ENCODE assay signal across 38 cellular contexts in the genomic region with DNA sequence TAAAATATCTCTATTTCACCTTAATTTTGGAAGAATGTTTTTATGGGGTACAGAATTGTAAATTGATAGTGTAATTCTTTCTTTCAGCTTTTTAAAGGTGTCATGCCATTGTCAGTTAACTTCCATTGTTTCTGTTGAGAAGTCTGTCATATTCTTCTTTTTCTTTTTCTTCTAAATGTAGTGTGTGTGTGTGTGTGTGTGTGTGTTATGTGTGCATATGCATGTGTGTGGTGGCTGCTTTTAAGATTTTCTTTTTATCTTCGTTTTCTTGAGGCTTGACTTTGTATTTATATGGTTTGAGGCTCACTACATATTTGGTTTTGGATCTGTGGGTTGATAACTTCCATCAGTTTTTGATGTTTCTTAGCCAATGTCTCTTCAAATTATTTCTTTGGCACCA.
"Had no signal": no experiment of that assay in that cellular context is flagged by ENCODE, and none has a peak within 500 bp of the region (broad histone marks: within the 10 kb centered on the region; RNA-seq: fewer than 3 reads in every experiment).

No MANE protein-coding gene starts in this region.

- H3K4me1 Mint-ChIP-seq: activated CD4-positive, alpha-beta T cell treated with anti-CD3 and anti-CD28 coated beads for 36 hours; activated CD4-positive, alpha-beta T cell treated with anti-CD3 and anti-CD28 coated beads, Interleukin-2, amount 10 ng/mL, durations not matched to agents 24 days and 14 days; activated CD8-positive, alpha-beta memory T cell treated with anti-CD3 and anti-CD28 coated beads, Interleukin-2, amount 10 ng/mL, durations not matched to agents 7 days and 5 days; activated naive CD4-positive, alpha-beta T cell treated with anti-CD3 and anti-CD28 coated beads, Interleukin-2, amount 50 U/mL, for 24 hours; activated naive CD8-positive, alpha-beta T cell treated with anti-CD3 and anti-CD28 coated beads for 36 hours; activated naive CD8-positive, alpha-beta T cell treated with anti-CD3 and anti-CD28 coated beads, Interleukin-2, amount 50 U/mL, for 24 hours; central memory CD8-positive, alpha-beta T cell; endodermal cell; T-helper 17 cell had no signal

- H3K27me3 ChIP-seq: brain microvascular endothelial cell, esophagus muscularis mucosa, foreskin keratinocyte, gastrocnemius medialis, heart left ventricle had no signal

- H3K4me1 ChIP-seq: gastrocnemius medialis had no signal

- H3K4me3 Mint-ChIP-seq: activated CD4-positive, alpha-beta memory T cell treated with anti-CD3 and anti-CD28 coated beads for 36 hours; activated CD4-positive, alpha-beta T cell treated with anti-CD3 and anti-CD28 coated beads for 36 hours; activated CD4-positive, alpha-beta T cell treated with anti-CD3 and anti-CD28 coated beads, Interleukin-2, amount 10 ng/mL, durations not matched to agents 24 days and 14 days; activated CD8-positive, alpha-beta memory T cell treated with anti-CD3 and anti-CD28 coated beads, Interleukin-2, amount 10 ng/mL, durations not matched to agents 7 days and 5 days; activated CD8-positive, alpha-beta T cell treated with anti-CD3 and anti-CD28 coated beads, Interleukin-2, amount 10 ng/mL, durations not matched to agents 7 days and 5 days; activated naive CD4-positive, alpha-beta T cell treated with anti-CD3 and anti-CD28 coated beads for 36 hours; activated naive CD4-positive, alpha-beta T cell treated with anti-CD3 and anti-CD28 coated beads, Interleukin-2, amount 50 U/mL, for 24 hours; activated naive CD8-positive, alpha-beta T cell treated with anti-CD3 and anti-CD28 coated beads for 36 hours; activated naive CD8-positive, alpha-beta T cell treated with anti-CD3 and anti-CD28 coated beads, Interleukin-2, amount 50 U/mL, for 24 hours; activated T-helper 1 cell treated with anti-CD3 and anti-CD28 coated beads, Interleukin-12 subunit alpha, Interleukin-12 subunit beta, Interleukin-2, Interleukin-4 antibody, amounts not matched to agents 30 ng/mL and 10 ng/mL and 1 ng/mL, durations not matched to agents 14 hours and 24 hours and 36 hours; central memory CD8-positive, alpha-beta T cell; dendritic cell treated with granulocyte-macrophage colony-stimulating factor and Interleukin-4, amounts not matched to agents 40 ng/mL and 50 ng/mL, for 4 days; endodermal cell; T-helper 17 cell; T-helper 2 cell treated with Interferon-gamma antibody and Interleukin-4, amounts not matched to agents 5 μg/mL and 100 μg/mL, for 36 hours had no signal

- H3K4me3 ChIP-seq: coronary artery, dorsolateral prefrontal cortex, esophagus muscularis mucosa, gastrocnemius medialis, heart left ventricle had no signal

- H3K27ac Mint-ChIP-seq: activated CD4-positive, alpha-beta memory T cell treated with anti-CD3 and anti-CD28 coated beads for 36 hours; activated CD4-positive, alpha-beta T cell treated with anti-CD3 and anti-CD28 coated beads for 36 hours; activated CD4-positive, alpha-beta T cell treated with anti-CD3 and anti-CD28 coated beads, Interleukin-2, amount 10 ng/mL, durations not matched to agents 24 days and 14 days; activated CD8-positive, alpha-beta memory T cell treated with anti-CD3 and anti-CD28 coated beads, Interleukin-2, amount 10 ng/mL, durations not matched to agents 7 days and 5 days; activated CD8-positive, alpha-beta T cell treated with anti-CD3 and anti-CD28 coated beads, Interleukin-2, amount 10 ng/mL, durations not matched to agents 7 days and 5 days; activated naive CD4-positive, alpha-beta T cell treated with anti-CD3 and anti-CD28 coated beads for 36 hours; activated naive CD4-positive, alpha-beta T cell treated with anti-CD3 and anti-CD28 coated beads, Interleukin-2, amount 50 U/mL, for 24 hours; activated naive CD8-positive, alpha-beta T cell treated with anti-CD3 and anti-CD28 coated beads for 36 hours; activated naive CD8-positive, alpha-beta T cell treated with anti-CD3 and anti-CD28 coated beads, Interleukin-2, amount 50 U/mL, for 24 hours; activated T-helper 1 cell treated with anti-CD3 and anti-CD28 coated beads, Interleukin-12 subunit alpha, Interleukin-12 subunit beta, Interleukin-2, Interleukin-4 antibody, amounts not matched to agents 30 ng/mL and 10 ng/mL and 1 ng/mL, durations not matched to agents 14 hours and 24 hours and 36 hours; activated T-helper 2 cell treated with anti-CD3 and anti-CD28 coated beads, Interferon-gamma antibody, Interleukin-2, Interleukin-4, amounts not matched to agents 10 μg/mL and 5 μg/mL and 100 μg/mL, durations not matched to agents 14 hours and 24 hours and 36 hours; dendritic cell treated with granulocyte-macrophage colony-stimulating factor and Interleukin-4, amounts not matched to agents 40 ng/mL and 50 ng/mL, for 4 days; endodermal cell; T-helper 17 cell; T-helper 2 cell treated with Interferon-gamma antibody and Interleukin-4, amounts not matched to agents 5 μg/mL and 100 μg/mL, for 36 hours had no signal

- H3K36me3 Mint-ChIP-seq: activated CD4-positive, alpha-beta memory T cell treated with anti-CD3 and anti-CD28 coated beads for 36 hours; activated CD8-positive, alpha-beta memory T cell treated with anti-CD3 and anti-CD28 coated beads, Interleukin-2, amount 10 ng/mL, durations not matched to agents 7 days and 5 days; activated naive CD4-positive, alpha-beta T cell treated with anti-CD3 and anti-CD28 coated beads, Interleukin-2, amount 50 U/mL, for 24 hours; activated naive CD8-positive, alpha-beta T cell treated with anti-CD3 and anti-CD28 coated beads for 36 hours had no signal

- H3K27me3 Mint-ChIP-seq: activated CD4-positive, alpha-beta T cell treated with anti-CD3 and anti-CD28 coated beads, Interleukin-2, amount 10 ng/mL, durations not matched to agents 24 days and 14 days; activated CD8-positive, alpha-beta memory T cell treated with anti-CD3 and anti-CD28 coated beads, Interleukin-2, amount 10 ng/mL, durations not matched to agents 7 days and 5 days; activated naive CD4-positive, alpha-beta T cell treated with anti-CD3 and anti-CD28 coated beads, Interleukin-2, amount 50 U/mL, for 24 hours; dendritic cell treated with granulocyte-macrophage colony-stimulating factor and Interleukin-4, amounts not matched to agents 40 ng/mL and 50 ng/mL, for 4 days had no signal

- H3K36me3 ChIP-seq: brain microvascular endothelial cell, esophagus muscularis mucosa, gastrocnemius medialis, heart left ventricle, WERI-Rb-1 had no signal

- ATAC-seq: activated CD4-positive, alpha-beta T cell treated with anti-CD3 and anti-CD28 coated beads for 36 hours; activated CD8-positive, alpha-beta memory T cell treated with anti-CD3 and anti-CD28 coated beads, Interleukin-2, amount 10 ng/mL, durations not matched to agents 7 days and 5 days; activated CD8-positive, alpha-beta T cell treated with anti-CD3 and anti-CD28 coated beads, Interleukin-2, amount 10 ng/mL, durations not matched to agents 7 days and 5 days; activated naive CD8-positive, alpha-beta T cell treated with anti-CD3 and anti-CD28 coated beads, Interleukin-2, amount 50 U/mL, for 24 hours; foreskin keratinocyte; gastrocnemius medialis; heart left ventricle; T-helper 17 cell had no signal

- H3K9me3 Mint-ChIP-seq: activated CD4-positive, alpha-beta T cell treated with anti-CD3 and anti-CD28 coated beads, Interleukin-2, amount 10 ng/mL, durations not matched to agents 24 days and 14 days; activated T-helper 1 cell treated with anti-CD3 and anti-CD28 coated beads, Interleukin-12 subunit alpha, Interleukin-12 subunit beta, Interleukin-2, Interleukin-4 antibody, amounts not matched to agents 30 ng/mL and 10 ng/mL and 1 ng/mL, durations not matched to agents 14 hours and 24 hours and 36 hours; activated T-helper 2 cell treated with anti-CD3 and anti-CD28 coated beads, Interferon-gamma antibody, Interleukin-2, Interleukin-4, amounts not matched to agents 10 μg/mL and 5 μg/mL and 100 μg/mL, durations not matched to agents 14 hours and 24 hours and 36 hours; T-helper 2 cell treated with Interferon-gamma antibody and Interleukin-4, amounts not matched to agents 5 μg/mL and 100 μg/mL, for 36 hours had no signal

- FAIRE-seq: astrocyte, bronchial epithelial cell had no signal

- H3K9me3 ChIP-seq: gastrocnemius medialis had no signal

- H3K27ac ChIP-seq: brain microvascular endothelial cell, coronary artery, dorsolateral prefrontal cortex, esophagus muscularis mucosa, foreskin keratinocyte, gastrocnemius medialis, heart left ventricle, WERI-Rb-1 had no signal

- DNase-seq: activated CD4-positive, alpha-beta memory T cell treated with anti-CD3 and anti-CD28 coated beads for 36 hours; activated CD4-positive, alpha-beta T cell treated with anti-CD3 and anti-CD28 coated beads for 36 hours; activated CD4-positive, alpha-beta T cell treated with anti-CD3 and anti-CD28 coated beads, Interleukin-2, amount 10 ng/mL, durations not matched to agents 24 days and 14 days; activated CD4-positive, CD25-positive, alpha-beta regulatory T cell; activated CD4-positive, CD25-positive, alpha-beta regulatory T cell treated with anti-CD3 and anti-CD28 coated beads, Interleukin-2, amount 50 U/mL, for 72 hours; activated CD8-positive, alpha-beta memory T cell treated with anti-CD3 and anti-CD28 coated beads, Interleukin-2, amount 10 ng/mL, durations not matched to agents 7 days and 5 days; activated CD8-positive, alpha-beta memory T cell treated with anti-CD3 and anti-CD28 coated beads, Interleukin-2, amount 50 U/mL, for 4 hours; activated CD8-positive, alpha-beta T cell treated with anti-CD3 and anti-CD28 coated beads, Interleukin-2, amount 10 ng/mL, durations not matched to agents 7 days and 5 days; activated effector memory CD4-positive, alpha-beta T cell treated with anti-CD3 and anti-CD28 coated beads, Interleukin-2, amount 50 U/mL, for 16 hours; activated naive CD4-positive, alpha-beta T cell treated with anti-CD3 and anti-CD28 coated beads for 36 hours; activated naive CD8-positive, alpha-beta T cell treated with anti-CD3 and anti-CD28 coated beads for 36 hours; activated naive CD8-positive, alpha-beta T cell treated with anti-CD3 and anti-CD28 coated beads, Interleukin-2, amount 50 U/mL, for 24 hours; activated T-cell treated with anti-CD3 and anti-CD28 coated beads, Interleukin-2, amount 50 U/mL, for 1 hour; activated T-cell treated with anti-CD3 and anti-CD28 coated beads, Interleukin-2, amount 50 U/mL, for 48 hours; amniotic stem cell; anterior cingulate cortex; brain microvascular endothelial cell; dorsolateral prefrontal cortex; effector memory CD4-positive, alpha-beta T cell; endodermal cell; erythroblast; foreskin keratinocyte; gastrocnemius medialis; glutamatergic neuron; heart left ventricle; T-helper 17 cell; T1000; WERI-Rb-1 had no signal
